Comparison of ENCODE assay signal across 17 cellular contexts in the genomic region with DNA sequence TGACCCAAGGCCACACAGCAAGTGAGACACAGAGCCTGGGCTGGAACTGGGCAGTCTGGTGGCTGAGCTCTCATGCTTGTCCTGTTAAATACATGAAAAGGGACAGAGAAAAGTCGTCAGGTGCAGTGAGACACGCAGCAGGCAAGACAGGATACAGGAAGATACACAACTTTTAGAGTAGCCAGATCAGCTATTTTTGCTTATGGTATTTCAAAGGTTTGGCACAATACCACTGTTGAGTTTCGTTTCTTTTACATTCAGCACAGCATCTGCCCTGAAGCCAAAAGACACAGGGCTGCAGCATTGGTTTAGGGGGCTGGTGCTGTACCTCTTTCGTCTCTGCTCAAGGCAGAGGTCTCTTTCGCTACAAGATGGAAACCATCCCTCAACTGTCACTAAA. TPM values are rescaled to one million over a fixed set of nuclear protein-coding genes. Genes with fewer than 3 reads are reported as not detected.
DNase-seq lines count a peak whose midpoint lies in the region; ATAC-seq and TF ChIP-seq lines count a peak whose summit lies in the region.
"Had no signal": no experiment of that assay in that cellular context is flagged by ENCODE, and none has a peak within 500 bp of the region (broad histone marks: within the 10 kb centered on the region; RNA-seq: fewer than 3 reads in every experiment).

No MANE protein-coding gene starts in this region.

- peaks cover 51% of the 10 kb centered on the region for H3K36me3 Mint-ChIP-seq in nephron (ENCODE audit: low read depth)

- H3K4me1 ChIP-seq in cardiac muscle cell (ENCODE audit: low read depth): peaks cover 63% of the 10 kb centered on the region
- peaks cover 98% of the 10 kb centered on the region for H3K4me1 ChIP-seq in Panc1 (ENCODE audit: control insufficient read depth, insufficient read depth, low read length)
- peaks cover 10 to 63% (median 38%) of the 10 kb centered on the region in 4 donors for H3K4me1 ChIP-seq in transverse colon

- in situ Hi-C loops in Panc1 (cut with HindIII; ENCODE audit: low pct_unique_long_range_greater_than_20kb, low sequenced_read_pairs) (no loop called here), transverse colon (cut with MboI; ENCODE audit: low pct_ligation_motif_present in 1 of 4, low pct_unique_long_range_greater_than_20kb in 1 of 4, low sequenced_read_pairs in 3 of 4) (no loop called here)

- TF ChIP-seq POLR2A in transverse colon (IDR thresholded peaks at IDR 0.05): no peak

- no peak for TF ChIP-seq EP300 in transverse colon (IDR thresholded peaks at IDR 0.05; ENCODE audit: low read depth)

- no peak for ATAC-seq in left ventricle myocardium superior
- no peak for ATAC-seq in Panc1
- no peak for ATAC-seq in HG02884 (IDR thresholded peaks at IDR 0.05; ENCODE audit: unreplicated experiment)

- no TSS peak for BruUV-seq in Panc1 (replicated peaks; lab: Mats Ljungman, UMichigan)

- H3K27ac ChIP-seq in cardiac muscle cell (peak overlapping the region; percentile 78), Panc1 (ENCODE audit: low read length) (peak overlapping the region; percentile 100), transverse colon (peak overlapping the region; percentile 29 to 91 (median 82))
- H3K27ac ChIP-seq: BLaER1 treated with 17β-estradiol and CSF1 and Interleukin-3, amounts not matched to agents 10 nM and 100 nM; SJSA1 had no signal

- intact Hi-C loops in left ventricle myocardium superior (cut with micrococcal nuclease): loop anchor here (10.0 kb wide), 1 partner anchor 110 kb away; no protein-coding TSS in a partner anchor
- intact Hi-C loops in Panc1 (cut with micrococcal nuclease; ENCODE audit: unreplicated experiment): no loop called here
- intact Hi-C loops in transverse colon (cut with DNase I; ENCODE audit: low total_unique reads): no loop called here

- H3K9me3 Mint-ChIP-seq in nephron: no peaks in the 10 kb centered on the region

- H3K27me3 ChIP-seq in cardiac muscle cell (no peaks in the 10 kb centered on the region), Panc1 (ENCODE audit: control insufficient read depth, insufficient read depth, low read length) (no peaks in the 10 kb centered on the region), transverse colon (no peaks in the 10 kb centered on the region)
- H3K27me3 ChIP-seq: BLaER1 treated with 17β-estradiol and CSF1 and Interleukin-3, amounts not matched to agents 10 nM and 100 nM; SJSA1 had no signal

- CTCF ChIA-PET in Panc1 (lab: Charles Lee): no interaction called here

- H3K4me3 Mint-ChIP-seq in nephron: no peak overlapping the region

- H3K36me3 ChIP-seq in cardiac muscle cell: peaks cover 80% of the 10 kb centered on the region
- H3K36me3 ChIP-seq in Panc1 (ENCODE audit: control insufficient read depth, insufficient read depth, low read length): peaks cover 52% of the 10 kb centered on the region
- no peaks in the 10 kb centered on the region for H3K36me3 ChIP-seq in transverse colon
- H3K36me3 ChIP-seq: BLaER1 treated with 17β-estradiol and CSF1 and Interleukin-3, amounts not matched to agents 10 nM and 100 nM had no signal

- H3K9me3 ChIP-seq in cardiac muscle cell (ENCODE audit: low read depth): no peaks in the 10 kb centered on the region
- H3K9me3 ChIP-seq in Panc1 (ENCODE audit: control insufficient read depth, insufficient read depth, low read depth, low read length): no peaks in the 10 kb centered on the region
- H3K9me3 ChIP-seq in transverse colon: no peaks in the 10 kb centered on the region
- H3K9me3 ChIP-seq: BLaER1 treated with 17β-estradiol and CSF1 and Interleukin-3, amounts not matched to agents 10 nM and 100 nM; SJSA1 had no signal

- peaks cover 64% of the 10 kb centered on the region for H3K4me1 Mint-ChIP-seq in nephron

- POLR2A ChIA-PET in Panc1 (lab: Charles Lee): no interaction called here

- peak overlapping the region in 2 of 3 experiments; percentile 60 to 86 for H3K27ac Mint-ChIP-seq in nephron

- H3K27me3 Mint-ChIP-seq in nephron (ENCODE audit: low read depth): peaks cover 3% of the 10 kb centered on the region

- DNase-seq in cardiac muscle cell (ENCODE audit: low read depth in 1 of 2, low spot score in 1 of 2) (no peak), left ventricle myocardium superior (no peak), Panc1 (ENCODE audit: low read depth, low spot score) (no peak), transverse colon (no peak)
- DNase-seq in stimulated activated CD4-positive, alpha-beta T cell treated with anti-CD3 and anti-CD28 coated beads, Interleukin-4, amount 100 ng/mL, for 24 hours: no peak
- DNase-seq in activated CD4-positive, alpha-beta T cell treated with anti-CD3 and anti-CD28 coated beads for 4 hours: no peak
- DNase-seq: 8988T, DMS153, H7, MV-4-11, NCI-H1436 treated with DMSO at 0.1 percent for 48 hours, NCI-H2081, NCI-H510A treated with DMSO at 0.1 percent for 48 hours had no signal

- no peak overlapping the region for H3K4me3 ChIP-seq in cardiac muscle cell
- no peak overlapping the region for H3K4me3 ChIP-seq in Panc1 (ENCODE audit: low read depth in 2 of 2, low read length in 2 of 2)
- H3K4me3 ChIP-seq in transverse colon: no peak overlapping the region
- H3K4me3 ChIP-seq: BLaER1 treated with 17β-estradiol and CSF1 and Interleukin-3, amounts not matched to agents 10 nM and 100 nM; SJSA1 had no signal

- TF ChIP-seq CTCF in cardiac muscle cell (IDR thresholded peaks at IDR 0.05; ENCODE audit: low read depth, low read length): no peak
- TF ChIP-seq CTCF in Panc1 (IDR thresholded peaks at IDR 0.05): no peak
- no peak for TF ChIP-seq CTCF in nephron (IDR thresholded peaks at IDR 0.05; ENCODE audit: unreplicated experiment in 3 of 3)
- no peak for TF ChIP-seq CTCF in transverse colon (IDR thresholded peaks at IDR 0.05)

- 84 to 90% methylated on average over 5 of the region's 5 CpGs for WGBS in transverse colon (ENCODE audit: low coverage in 1 of 2), 2 donors

RNA-seq across cellular contexts. Expression of gene FHL2, which starts 14.0 kb away (rescaled TPM):
- total RNA-seq in cardiac muscle cell: 586 and 1,288 TPM in 2 replicates
- polyA plus RNA-seq in cardiac muscle cell: 612 and 1,543 TPM in 2 replicates
- 1,772 TPM for total RNA-seq in left ventricle myocardium superior
- total RNA-seq in Panc1 (2021; ENCODE audit: unreplicated experiment): 378 TPM
- 411 TPM for polyA plus RNA-seq in Panc1 (2012; ENCODE audit: insufficient read length)
- 100 to 1,000 TPM in 1 of 4 donors, 10 to 100 TPM in 3; 56.1 to 140 (median 89.2) TPM for total RNA-seq in transverse colon

RNA-seq across cellular contexts. Expression of gene C2orf49, which starts 47.5 kb away (rescaled TPM):
- total RNA-seq in cardiac muscle cell: 21.5 and 37.9 TPM in 2 replicates
- polyA plus RNA-seq in cardiac muscle cell: 19.2 and 31.3 TPM in 2 replicates
- total RNA-seq in left ventricle myocardium superior: 18.6 TPM
- 20.0 TPM for total RNA-seq in Panc1 (2021; ENCODE audit: unreplicated experiment)
- polyA plus RNA-seq in Panc1 (2012; ENCODE audit: insufficient read length): 24.3 TPM
- 10 to 100 TPM in 3 of 4 donors, 1 to 10 TPM in 1; 1.8 to 17.6 (median 14.5) TPM for total RNA-seq in transverse colon

RNA-seq across cellular contexts. Expression of gene TGFBRAP1, which starts 55.3 kb away (rescaled TPM):
- 15.8 and 18.9 TPM in 2 replicates for total RNA-seq in cardiac muscle cell
- polyA plus RNA-seq in cardiac muscle cell: 11.4 and 11.5 TPM in 2 replicates
- 9.8 TPM for total RNA-seq in left ventricle myocardium superior
- 32.7 TPM for total RNA-seq in Panc1 (2021; ENCODE audit: unreplicated experiment)
- polyA plus RNA-seq in Panc1 (2012; ENCODE audit: insufficient read length): 24.5 TPM
- 10 to 100 TPM; 13.1 to 21.8 (median 19.4) TPM for total RNA-seq in transverse colon
